In the genomic region with DNA sequence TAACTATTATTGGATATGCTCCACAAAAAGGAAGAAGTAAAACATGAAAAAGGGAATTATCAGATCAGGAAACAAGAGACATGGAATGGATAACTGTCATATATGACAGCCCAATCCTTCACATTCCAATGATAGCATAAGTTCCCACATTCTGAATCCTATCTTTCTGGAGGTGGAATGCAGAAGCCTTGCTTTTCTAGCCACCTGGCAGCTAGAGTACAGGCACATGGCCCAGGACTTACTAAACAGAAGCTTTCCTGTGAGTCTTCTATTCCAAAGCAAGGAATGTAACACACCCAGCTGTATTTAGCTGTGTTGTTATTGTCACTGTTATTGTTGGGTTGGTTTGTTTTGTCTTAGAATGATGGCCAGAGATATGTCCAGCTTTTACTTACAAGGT, we compare ENCODE assay signal across 2 cellular contexts.
TF ChIP-seq lines count a peak whose summit lies in the region.

No MANE protein-coding gene starts in this region.

TF ChIP-seq in IMR-90, 13 proteins besides CTCF, POLR2A, EP300 and RAD21:
- TF ChIP-seq, protein P1, sequence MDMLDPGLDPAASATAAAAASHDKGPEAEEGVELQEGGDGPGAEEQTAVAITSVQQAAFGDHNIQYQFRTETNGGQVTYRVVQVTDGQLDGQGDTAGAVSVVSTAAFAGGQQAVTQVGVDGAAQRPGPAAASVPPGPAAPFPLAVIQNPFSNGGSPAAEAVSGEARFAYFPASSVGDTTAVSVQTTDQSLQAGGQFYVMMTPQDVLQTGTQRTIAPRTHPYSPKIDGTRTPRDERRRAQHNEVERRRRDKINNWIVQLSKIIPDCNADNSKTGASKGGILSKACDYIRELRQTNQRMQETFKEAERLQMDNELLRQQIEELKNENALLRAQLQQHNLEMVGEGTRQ (IDR thresholded peaks at IDR 0.05; ENCODE audit: low read depth, low read length) = no peak
- no peak for TF ChIP-seq RCOR1 (IDR thresholded peaks at IDR 0.05; ENCODE audit: insufficient replicate concordance, low read length)
- no peak for TF ChIP-seq MAZ (IDR thresholded peaks at IDR 0.05; ENCODE audit: borderline replicate concordance, low read depth, low read length)

TF ChIP-seq in WTC11, 78 proteins besides CTCF, POLR2A, EP300 and RAD21:
- no peak for TF ChIP-seq FOXP4 (CRISPR knock-in tag; IDR thresholded peaks at IDR 0.05)
- TF ChIP-seq FOXP1 (CRISPR knock-in tag; IDR thresholded peaks at IDR 0.05; ENCODE audit: borderline replicate concordance) = no peak
- no peak for TF ChIP-seq KAT7 (CRISPR knock-in tag; IDR thresholded peaks at IDR 0.05; ENCODE audit: borderline replicate concordance)
- TF ChIP-seq ZNF423 (CRISPR knock-in tag; IDR thresholded peaks at IDR 0.05) = no peak
- TF ChIP-seq IRF1 (CRISPR knock-in tag; IDR thresholded peaks at IDR 0.05) = no peak
- no peak for TF ChIP-seq ZNF121 (CRISPR knock-in tag; IDR thresholded peaks at IDR 0.05)
- TF ChIP-seq ZNF396 (CRISPR knock-in tag; IDR thresholded peaks at IDR 0.05; ENCODE audit: borderline replicate concordance) = no peak
- TF ChIP-seq, protein P2, sequence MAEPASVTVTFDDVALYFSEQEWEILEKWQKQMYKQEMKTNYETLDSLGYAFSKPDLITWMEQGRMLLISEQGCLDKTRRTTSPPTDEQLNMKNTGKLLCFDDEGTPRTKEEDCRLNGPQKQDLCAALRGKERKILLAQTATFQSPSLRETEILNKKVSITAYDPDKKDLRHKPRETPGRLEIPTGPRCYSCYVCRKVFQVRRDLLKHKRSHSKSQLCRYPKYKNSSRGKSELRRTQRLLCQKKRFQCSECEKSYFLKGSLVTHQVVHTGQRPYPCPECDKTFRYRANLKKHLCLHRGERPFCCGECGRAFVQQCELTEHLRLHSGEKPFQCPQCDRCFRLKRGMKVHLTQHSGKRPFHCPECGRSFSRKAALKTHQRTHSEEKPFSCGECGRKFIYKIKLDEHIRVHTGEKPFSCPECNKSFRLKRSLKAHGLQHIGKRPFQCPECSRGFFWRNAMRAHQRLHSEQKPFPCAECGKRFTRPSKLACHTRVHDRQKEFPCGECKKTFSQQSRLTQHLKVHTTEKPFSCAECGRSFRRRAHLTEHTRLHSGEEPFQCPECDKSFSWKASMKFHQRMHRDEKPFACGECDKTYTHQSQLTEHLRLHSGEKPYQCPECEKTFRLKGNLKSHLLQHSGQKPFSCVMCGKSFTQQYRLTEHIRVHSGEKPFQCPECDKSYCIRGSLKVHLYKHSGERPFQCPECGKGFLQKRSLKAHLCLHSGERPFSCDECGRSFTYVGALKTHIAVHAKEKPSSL (CRISPR knock-in tag; conservative IDR thresholded peaks at IDR 0.05) = no peak
- no peak for TF ChIP-seq JUN (CRISPR knock-in tag; IDR thresholded peaks at IDR 0.05)
- TF ChIP-seq NFE2L1 (CRISPR knock-in tag; IDR thresholded peaks at IDR 0.05) = no peak
- TF ChIP-seq, protein P3, sequence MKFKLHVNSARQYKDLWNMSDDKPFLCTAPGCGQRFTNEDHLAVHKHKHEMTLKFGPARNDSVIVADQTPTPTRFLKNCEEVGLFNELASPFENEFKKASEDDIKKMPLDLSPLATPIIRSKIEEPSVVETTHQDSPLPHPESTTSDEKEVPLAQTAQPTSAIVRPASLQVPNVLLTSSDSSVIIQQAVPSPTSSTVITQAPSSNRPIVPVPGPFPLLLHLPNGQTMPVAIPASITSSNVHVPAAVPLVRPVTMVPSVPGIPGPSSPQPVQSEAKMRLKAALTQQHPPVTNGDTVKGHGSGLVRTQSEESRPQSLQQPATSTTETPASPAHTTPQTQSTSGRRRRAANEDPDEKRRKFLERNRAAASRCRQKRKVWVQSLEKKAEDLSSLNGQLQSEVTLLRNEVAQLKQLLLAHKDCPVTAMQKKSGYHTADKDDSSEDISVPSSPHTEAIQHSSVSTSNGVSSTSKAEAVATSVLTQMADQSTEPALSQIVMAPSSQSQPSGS (CRISPR knock-in tag; IDR thresholded peaks at IDR 0.05; ENCODE audit: borderline replicate concordance, low read depth) = no peak
- TF ChIP-seq, protein P4, sequence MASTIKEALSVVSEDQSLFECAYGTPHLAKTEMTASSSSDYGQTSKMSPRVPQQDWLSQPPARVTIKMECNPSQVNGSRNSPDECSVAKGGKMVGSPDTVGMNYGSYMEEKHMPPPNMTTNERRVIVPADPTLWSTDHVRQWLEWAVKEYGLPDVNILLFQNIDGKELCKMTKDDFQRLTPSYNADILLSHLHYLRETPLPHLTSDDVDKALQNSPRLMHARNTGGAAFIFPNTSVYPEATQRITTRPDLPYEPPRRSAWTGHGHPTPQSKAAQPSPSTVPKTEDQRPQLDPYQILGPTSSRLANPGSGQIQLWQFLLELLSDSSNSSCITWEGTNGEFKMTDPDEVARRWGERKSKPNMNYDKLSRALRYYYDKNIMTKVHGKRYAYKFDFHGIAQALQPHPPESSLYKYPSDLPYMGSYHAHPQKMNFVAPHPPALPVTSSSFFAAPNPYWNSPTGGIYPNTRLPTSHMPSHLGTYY (CRISPR knock-in tag; IDR thresholded peaks at IDR 0.05) = no peak
- TF ChIP-seq NR1H2 (CRISPR knock-in tag; IDR thresholded peaks at IDR 0.05) = no peak
- TF ChIP-seq, protein P5, sequence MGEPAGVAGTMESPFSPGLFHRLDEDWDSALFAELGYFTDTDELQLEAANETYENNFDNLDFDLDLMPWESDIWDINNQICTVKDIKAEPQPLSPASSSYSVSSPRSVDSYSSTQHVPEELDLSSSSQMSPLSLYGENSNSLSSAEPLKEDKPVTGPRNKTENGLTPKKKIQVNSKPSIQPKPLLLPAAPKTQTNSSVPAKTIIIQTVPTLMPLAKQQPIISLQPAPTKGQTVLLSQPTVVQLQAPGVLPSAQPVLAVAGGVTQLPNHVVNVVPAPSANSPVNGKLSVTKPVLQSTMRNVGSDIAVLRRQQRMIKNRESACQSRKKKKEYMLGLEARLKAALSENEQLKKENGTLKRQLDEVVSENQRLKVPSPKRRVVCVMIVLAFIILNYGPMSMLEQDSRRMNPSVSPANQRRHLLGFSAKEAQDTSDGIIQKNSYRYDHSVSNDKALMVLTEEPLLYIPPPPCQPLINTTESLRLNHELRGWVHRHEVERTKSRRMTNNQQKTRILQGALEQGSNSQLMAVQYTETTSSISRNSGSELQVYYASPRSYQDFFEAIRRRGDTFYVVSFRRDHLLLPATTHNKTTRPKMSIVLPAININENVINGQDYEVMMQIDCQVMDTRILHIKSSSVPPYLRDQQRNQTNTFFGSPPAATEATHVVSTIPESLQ (CRISPR knock-in tag; IDR thresholded peaks at IDR 0.05) = no peak
- TF ChIP-seq ESRRA (CRISPR knock-in tag; IDR thresholded peaks at IDR 0.05; ENCODE audit: borderline replicate concordance) = no peak
- TF ChIP-seq ETV6 (CRISPR knock-in tag; IDR thresholded peaks at IDR 0.05) = no peak
- TF ChIP-seq, protein P6, sequence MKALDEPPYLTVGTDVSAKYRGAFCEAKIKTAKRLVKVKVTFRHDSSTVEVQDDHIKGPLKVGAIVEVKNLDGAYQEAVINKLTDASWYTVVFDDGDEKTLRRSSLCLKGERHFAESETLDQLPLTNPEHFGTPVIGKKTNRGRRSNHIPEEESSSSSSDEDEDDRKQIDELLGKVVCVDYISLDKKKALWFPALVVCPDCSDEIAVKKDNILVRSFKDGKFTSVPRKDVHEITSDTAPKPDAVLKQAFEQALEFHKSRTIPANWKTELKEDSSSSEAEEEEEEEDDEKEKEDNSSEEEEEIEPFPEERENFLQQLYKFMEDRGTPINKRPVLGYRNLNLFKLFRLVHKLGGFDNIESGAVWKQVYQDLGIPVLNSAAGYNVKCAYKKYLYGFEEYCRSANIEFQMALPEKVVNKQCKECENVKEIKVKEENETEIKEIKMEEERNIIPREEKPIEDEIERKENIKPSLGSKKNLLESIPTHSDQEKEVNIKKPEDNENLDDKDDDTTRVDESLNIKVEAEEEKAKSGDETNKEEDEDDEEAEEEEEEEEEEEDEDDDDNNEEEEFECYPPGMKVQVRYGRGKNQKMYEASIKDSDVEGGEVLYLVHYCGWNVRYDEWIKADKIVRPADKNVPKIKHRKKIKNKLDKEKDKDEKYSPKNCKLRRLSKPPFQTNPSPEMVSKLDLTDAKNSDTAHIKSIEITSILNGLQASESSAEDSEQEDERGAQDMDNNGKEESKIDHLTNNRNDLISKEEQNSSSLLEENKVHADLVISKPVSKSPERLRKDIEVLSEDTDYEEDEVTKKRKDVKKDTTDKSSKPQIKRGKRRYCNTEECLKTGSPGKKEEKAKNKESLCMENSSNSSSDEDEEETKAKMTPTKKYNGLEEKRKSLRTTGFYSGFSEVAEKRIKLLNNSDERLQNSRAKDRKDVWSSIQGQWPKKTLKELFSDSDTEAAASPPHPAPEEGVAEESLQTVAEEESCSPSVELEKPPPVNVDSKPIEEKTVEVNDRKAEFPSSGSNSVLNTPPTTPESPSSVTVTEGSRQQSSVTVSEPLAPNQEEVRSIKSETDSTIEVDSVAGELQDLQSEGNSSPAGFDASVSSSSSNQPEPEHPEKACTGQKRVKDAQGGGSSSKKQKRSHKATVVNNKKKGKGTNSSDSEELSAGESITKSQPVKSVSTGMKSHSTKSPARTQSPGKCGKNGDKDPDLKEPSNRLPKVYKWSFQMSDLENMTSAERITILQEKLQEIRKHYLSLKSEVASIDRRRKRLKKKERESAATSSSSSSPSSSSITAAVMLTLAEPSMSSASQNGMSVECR (CRISPR knock-in tag; IDR thresholded peaks at IDR 0.05; ENCODE audit: borderline replicate concordance) = no peak
- TF ChIP-seq NFYB (CRISPR knock-in tag; conservative IDR thresholded peaks at IDR 0.05; ENCODE audit: low read depth) = no peak
- no peak for TF ChIP-seq TEAD1 (CRISPR knock-in tag; IDR thresholded peaks at IDR 0.05)
